11 cellular contexts compared by ENCODE assay signal in genomic region chr15:81296218-81296617, GRCh38. TPM values are rescaled to one million over a fixed set of nuclear protein-coding genes. Genes with fewer than 3 reads are reported as not detected.
DNase-seq lines count a peak whose midpoint lies in the region; FAIRE-seq and TF ChIP-seq lines count a peak whose summit lies in the region.
"Had no signal": no experiment of that assay in that cellular context is flagged by ENCODE, and none has a peak within 500 bp of the region (broad histone marks: within the 10 kb centered on the region; RNA-seq: fewer than 3 reads in every experiment).

No MANE protein-coding gene starts in this region.

- TF ChIP-seq CTCF in SU-DHL-6 (IDR thresholded peaks at IDR 0.05; ENCODE audit: insufficient read depth, low read length, poor library complexity, severe bottlenecking) (no peak), esophagus squamous epithelium (IDR thresholded peaks at IDR 0.05) (no peak), foreskin fibroblast (IDR thresholded peaks at IDR 0.05; ENCODE audit: low read depth, low read length) (no peak)

- TF ChIP-seq POLR2A in esophagus squamous epithelium (IDR thresholded peaks at IDR 0.05) = no peak

- FAIRE-seq in RCC 7860 (lab: Jason Lieb, UNC) = no peak

- H3K9me3 ChIP-seq in SU-DHL-6 (ENCODE audit: insufficient read depth, low read length) (no peaks in the 10 kb centered on the region), esophagus squamous epithelium (no peaks in the 10 kb centered on the region), subcutaneous abdominal adipose tissue (ENCODE audit: control insufficient read depth in 5 of 5, low read length in 5 of 5) (no peaks in the 10 kb centered on the region)
- H3K9me3 ChIP-seq: SJCRH30 had no signal

- intact Hi-C loops in esophagus squamous epithelium (cut with DNase I) = no loop called here

- WGBS in esophagus squamous epithelium, 2 donors = 69 to 75% methylated on average over 2 of the region's 2 CpGs

- no peaks in the 10 kb centered on the region for H4K20me1 ChIP-seq in SU-DHL-6 (ENCODE audit: low read depth, low read length)

- H3K4me2 ChIP-seq in SU-DHL-6 (ENCODE audit: low read depth, low read length, poor library complexity, severe bottlenecking) = peak overlapping the region; percentile 65

- peaks cover 0 to 62% (median 23%) of the 10 kb centered on the region in 3 donors for H3K4me1 ChIP-seq in esophagus squamous epithelium
- H3K4me1 ChIP-seq in subcutaneous abdominal adipose tissue (ENCODE audit: control insufficient read depth in 5 of 5, insufficient read depth in 5 of 5, low read length in 5 of 5) = peaks cover 7 to 73% (median 35%) of the 10 kb centered on the region in 5 donors

- peak overlapping the region; percentile 48 for H3K4me3 ChIP-seq in SU-DHL-6 (ENCODE audit: insufficient read depth, low read length, poor library complexity, severe bottlenecking)
- peak overlapping the region in 1 of 4 donors; percentile 58 for H3K4me3 ChIP-seq in esophagus squamous epithelium
- H3K4me3 ChIP-seq in subcutaneous abdominal adipose tissue (ENCODE audit: low read depth in 1 of 5, low read length in 5 of 5) = peak overlapping the region in 4 of 5 donors; percentile 57 to 64 (median 63)
- H3K4me3 ChIP-seq in foreskin fibroblast (ENCODE audit: low read depth in 1 of 2, low read length in 2 of 2) = no peak overlapping the region
- H3K4me3 ChIP-seq: SJCRH30 had no signal

- H3K79me2 ChIP-seq in SU-DHL-6 (ENCODE audit: insufficient read depth, low read length) = peaks cover 3% of the 10 kb centered on the region; the same call in 1 of the 2 replicates

- peak; percentile 57 for DNase-seq in activated effector memory CD4-positive, alpha-beta T cell treated with anti-CD3 and anti-CD28 coated beads, Interleukin-2, amount 50 U/mL, for 16 hours
- DNase-seq in activated effector memory CD4-positive, alpha-beta T cell treated with Interleukin-2 at 50 U/mL for 16 hours = no peak
- DNase-seq in esophagus squamous epithelium (lab: John Stamatoyannopoulos, UW) = no peak
- no peak for DNase-seq in middle frontal gyrus (ENCODE audit: extremely low spot score, low spot score)
- DNase-seq in foreskin fibroblast = no peak
- no peak for DNase-seq in RCC 7860 (ENCODE audit: low spot score)
- DNase-seq: cortex of kidney, NCI-H2029, SJCRH30 had no signal

- peaks cover 42% of the 10 kb centered on the region for H3F3A ChIP-seq in SU-DHL-6 (ENCODE audit: insufficient read depth)

- H3K27me3 ChIP-seq in SU-DHL-6 (ENCODE audit: low read length) (no peaks in the 10 kb centered on the region), esophagus squamous epithelium (no peaks in the 10 kb centered on the region), subcutaneous abdominal adipose tissue (ENCODE audit: control insufficient read depth in 5 of 5, insufficient read depth in 4 of 5, low read length in 5 of 5) (no peaks in the 10 kb centered on the region)

- peak overlapping the region; percentile 7 for H2AFZ ChIP-seq in SU-DHL-6 (ENCODE audit: low read depth, low read length, severe bottlenecking)

- H3K9me2 ChIP-seq in SU-DHL-6 (replicated peaks; ENCODE audit: insufficient read depth, low read length) = no peaks in the 10 kb centered on the region

- H3K9ac ChIP-seq in SU-DHL-6 (ENCODE audit: low read length) (peak overlapping the region; percentile 55), subcutaneous abdominal adipose tissue (ENCODE audit: low read length in 5 of 5) (peak overlapping the region in 1 of 5 donors; percentile 56)

- H3K27ac ChIP-seq in SU-DHL-6 (ENCODE audit: low read depth, low read length) (peak overlapping the region; percentile 94), esophagus squamous epithelium (peak overlapping the region; percentile 32 to 85 (median 75)), subcutaneous abdominal adipose tissue (ENCODE audit: low read depth, low read length) (peak overlapping the region; percentile 43)
- H3K27ac ChIP-seq: SJCRH30 had no signal

- H3K36me3 ChIP-seq in SU-DHL-6 (ENCODE audit: low read length) (no peaks in the 10 kb centered on the region), esophagus squamous epithelium (peaks cover 0 to 26% (median 0%) of the 10 kb centered on the region in 3 donors), subcutaneous abdominal adipose tissue (ENCODE audit: control insufficient read depth in 5 of 5, insufficient read depth in 5 of 5, low read length in 5 of 5) (peaks cover 12 to 78% (median 66%) of the 10 kb centered on the region in 5 donors)
- H3K36me3 ChIP-seq: SJCRH30 had no signal

RNA-seq across cellular contexts. Expression of gene STARD5, which starts 27.7 kb away (rescaled TPM):
- total RNA-seq in esophagus squamous epithelium = 10 to 100 TPM; 14.9 to 21.2 (median 17.5) TPM

Comparison
In these comparisons a context has a peak if more than half of its experiments do, and no peak if none do; other contexts are left out.
1. H3K27ac ChIP-seq: peak in every context shown above with its lines; median percentile 94 in SU-DHL-6; 75 in esophagus squamous epithelium; 43 in subcutaneous abdominal adipose tissue.
2. H3K4me3 ChIP-seq: peak in SU-DHL-6 (single experiment) and subcutaneous abdominal adipose tissue (4 of 5); none in foreskin fibroblast (0 of 2).